Comparison of ENCODE assay signal across 1 cellular context in genomic region chr5:176812269-176813259, GRCh38.
TF ChIP-seq lines count a peak whose summit lies in the region.

No MANE protein-coding gene starts in this region.

TF ChIP-seq in H1, 55 proteins besides CTCF, POLR2A, EP300 and RAD21:
- TF ChIP-seq CREB1 (IDR thresholded peaks at IDR 0.05) (no peak), YY1 (IDR thresholded peaks at IDR 0.05; ENCODE audit: low read depth, low read length) (0 out of 2 replicates have a peak, but pooled peaks have one; percentile 27), CTBP2 (IDR thresholded peaks at IDR 0.05; ENCODE audit: borderline replicate concordance, insufficient read depth, insufficient read length, low read length) (peak; percentile 35), RBBP5 (IDR thresholded peaks at IDR 0.05; ENCODE audit: borderline replicate concordance, low read depth, low read length) (no peak), KDM1A (IDR thresholded peaks at IDR 0.05; ENCODE audit: borderline replicate concordance, low read length) (no peak), SP1 (IDR thresholded peaks at IDR 0.05; ENCODE audit: low read depth, low read length) (no peak), MAFK (IDR thresholded peaks at IDR 0.05; ENCODE audit: low read depth, low read length) (no peak), SIN3A (conservative IDR thresholded peaks at IDR 0.05 in 1 of 2, IDR thresholded peaks at IDR 0.05 in 1 of 2; ENCODE audit: low read depth in 1 of 2, low read length in 2 of 2) (no peak), EGR1 (IDR thresholded peaks at IDR 0.05; ENCODE audit: borderline replicate concordance, low read depth, low read length) (no peak), FOSL1 (IDR thresholded peaks at IDR 0.05; ENCODE audit: insufficient read depth, low read depth, low read length) (no peak), TCF12 (IDR thresholded peaks at IDR 0.05; ENCODE audit: low read depth, low read length) (no peak), GABPA (IDR thresholded peaks at IDR 0.05; ENCODE audit: borderline replicate concordance, insufficient read depth, low read length) (peak; percentile 71), KDM4A (IDR thresholded peaks at IDR 0.05; ENCODE audit: low read depth, low read length, severe bottlenecking) (no peak), BCL11A (IDR thresholded peaks at IDR 0.05; ENCODE audit: low read depth in 2 of 2, low read length in 2 of 2) (no peak), MAX (IDR thresholded peaks at IDR 0.05) (peak; percentile 45; the same call in 1 of the 2 replicates), SP2 (IDR thresholded peaks at IDR 0.05; ENCODE audit: low read length) (no peak)
TF ChIP-seq in H1: peak in this region for 4.
